In the genomic region with DNA sequence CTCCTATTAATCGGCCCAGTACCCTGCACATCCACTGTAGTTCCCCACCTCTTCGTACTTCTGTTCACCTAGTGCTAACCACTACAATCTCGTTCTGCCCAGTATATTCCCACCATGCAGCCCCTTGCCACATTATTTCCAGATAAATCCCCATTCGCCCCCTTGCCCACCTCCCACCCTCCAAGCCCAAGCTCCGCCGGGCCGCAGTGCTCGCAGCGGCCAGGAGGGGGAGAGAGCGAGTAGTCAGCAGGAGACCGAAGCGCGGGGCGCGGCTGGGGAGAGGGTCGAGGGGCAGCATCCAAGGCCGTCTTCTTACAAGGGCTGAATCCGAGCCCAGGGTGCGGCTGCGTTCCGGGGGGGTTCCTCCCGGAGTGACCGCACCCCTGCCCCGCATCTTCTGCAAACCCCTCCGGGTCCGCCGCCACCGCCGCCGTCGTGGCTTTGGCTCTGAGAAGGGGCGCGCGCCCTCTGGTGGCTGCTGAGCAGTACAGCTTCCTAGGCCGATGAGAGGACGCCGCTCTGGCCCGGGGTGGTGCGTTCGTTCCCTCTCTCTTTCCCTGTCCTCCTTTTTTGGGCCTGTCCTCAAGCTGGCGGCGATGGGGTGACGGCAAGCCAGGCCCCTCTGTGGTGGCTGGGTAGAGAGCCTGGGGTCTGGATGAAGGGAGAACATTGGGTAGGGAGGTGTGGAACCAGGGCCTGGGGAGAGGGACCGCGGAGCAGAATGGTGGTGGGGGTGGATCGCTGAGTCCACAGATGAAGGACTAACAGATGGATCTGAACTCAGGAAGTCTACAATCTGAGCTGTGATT, we compare ENCODE assay signal across 8 cellular contexts. TPM values are rescaled to one million over a fixed set of nuclear protein-coding genes. Genes with fewer than 3 reads are reported as not detected.
DNase-seq lines count a peak whose midpoint lies in the region; ATAC-seq and TF ChIP-seq lines count a peak whose summit lies in the region.

No MANE protein-coding gene starts in this region.

- no peaks in the 10 kb centered on the region for H3K36me3 Mint-ChIP-seq in activated CD8-positive, alpha-beta memory T cell treated with anti-CD3 and anti-CD28 coated beads, Interleukin-2, amount 10 ng/mL, durations not matched to agents 7 days and 5 days
- H3K36me3 Mint-ChIP-seq in endodermal cell (ENCODE audit: low read depth) (no peaks in the 10 kb centered on the region), mesothelial cell of epicardium (no peaks in the 10 kb centered on the region)

- DNase-seq in AG09319 (ENCODE audit: extremely low read depth, low read depth) (no peak), NCI-H774 (lab: John Stamatoyannopoulos, UW) (peak; percentile 73), endodermal cell (peak; percentile 94), mesothelial cell of epicardium (ENCODE audit: low spot score in 2 of 2, unreplicated experiment in 2 of 2) (peak; percentile 82 to 90)
- peak; percentile 85 for DNase-seq in activated CD8-positive, alpha-beta memory T cell treated with anti-CD3 and anti-CD28 coated beads, Interleukin-2, amount 10 ng/mL, durations not matched to agents 7 days and 5 days
- DNase-seq in stimulated activated CD8-positive, alpha-beta memory T cell treated with anti-CD3 and anti-CD28 coated beads, Interleukin-15, amount 100 ng/mL, for 4 hours (ENCODE audit: low read depth in 2 of 2) = peak; percentile 54 to 62

- 14 to 15% methylated on average over 25 to 46 of the region's 46 CpGs for WGBS in endodermal cell (ENCODE audit: insufficient coverage in 1 of 2, insufficient read length in 1 of 2), 2 experiments

- peaks cover 34% of the 10 kb centered on the region for H3K27me3 Mint-ChIP-seq in activated CD8-positive, alpha-beta memory T cell treated with anti-CD3 and anti-CD28 coated beads, Interleukin-2, amount 10 ng/mL, durations not matched to agents 7 days and 5 days
- peaks cover 65% of the 10 kb centered on the region for H3K27me3 Mint-ChIP-seq in endodermal cell (ENCODE audit: insufficient read depth)
- H3K27me3 Mint-ChIP-seq in mesothelial cell of epicardium (ENCODE audit: low read depth) = peaks cover 28% of the 10 kb centered on the region

- H3K4me3 Mint-ChIP-seq in activated CD8-positive, alpha-beta memory T cell treated with anti-CD3 and anti-CD28 coated beads, Interleukin-2, amount 10 ng/mL, durations not matched to agents 7 days and 5 days = peak overlapping the region; percentile 67
- H3K4me3 Mint-ChIP-seq in endodermal cell (peak overlapping the region; percentile 51), mesothelial cell of epicardium (peak overlapping the region; percentile 59)

- peak; percentile 79 for TF ChIP-seq CTCF in AG09319 (IDR thresholded peaks at IDR 0.05; ENCODE audit: low read depth, low read length)
- TF ChIP-seq CTCF in endodermal cell (conservative IDR thresholded peaks at IDR 0.05) = peak; percentile 100
- peak; percentile 100 for TF ChIP-seq CTCF in mesothelial cell of epicardium (IDR thresholded peaks at IDR 0.05; ENCODE audit: unreplicated experiment)

- H3K27ac Mint-ChIP-seq in activated CD8-positive, alpha-beta memory T cell treated with anti-CD3 and anti-CD28 coated beads, Interleukin-2, amount 10 ng/mL, durations not matched to agents 7 days and 5 days = no peak overlapping the region
- H3K27ac Mint-ChIP-seq in endodermal cell = no peak overlapping the region
- H3K27ac Mint-ChIP-seq in mesothelial cell of epicardium = no peak overlapping the region

- peak overlapping the region; percentile 70 for H3K4me3 ChIP-seq in endodermal cell (ENCODE audit: low read length)

- no peaks in the 10 kb centered on the region for H3K9me3 ChIP-seq in endodermal cell (ENCODE audit: control insufficient read depth, low read length)

- H3K27me3 ChIP-seq in endodermal cell (ENCODE audit: control insufficient read depth, insufficient read depth, low read length, poor library complexity, severe bottlenecking) = peaks cover 29% of the 10 kb centered on the region

- CTCF ChIA-PET in activated CD8-positive, alpha-beta memory T cell treated with anti-CD3 and anti-CD28 coated beads, Interleukin-2, amount 10 ng/mL, durations not matched to agents 7 days and 5 days (lab: Charles Lee) = interaction anchor here (0.6 to 6.7 kb wide), 70 partner anchors 9 to 976 kb away, joined by 3 to 185 read pairs (median 4); a partner anchor contains a TSS

- ATAC-seq in GM18907 (IDR thresholded peaks at IDR 0.05; ENCODE audit: unreplicated experiment) = peak; percentile 80
- peak; percentile 72 for ATAC-seq in HG03139 (IDR thresholded peaks at IDR 0.05; ENCODE audit: unreplicated experiment)
- peak; percentile 92 for ATAC-seq in activated CD8-positive, alpha-beta memory T cell treated with anti-CD3 and anti-CD28 coated beads, Interleukin-2, amount 10 ng/mL, durations not matched to agents 7 days and 5 days

- peaks cover 4% of the 10 kb centered on the region for H3K4me1 Mint-ChIP-seq in activated CD8-positive, alpha-beta memory T cell treated with anti-CD3 and anti-CD28 coated beads, Interleukin-2, amount 10 ng/mL, durations not matched to agents 7 days and 5 days
- H3K4me1 Mint-ChIP-seq in endodermal cell (peaks cover 17% of the 10 kb centered on the region), mesothelial cell of epicardium (peaks cover 17% of the 10 kb centered on the region)

- H3K27ac ChIP-seq in endodermal cell (ENCODE audit: low read depth, low read length) = no peak overlapping the region

- H3K4me1 ChIP-seq in endodermal cell (ENCODE audit: control insufficient read depth, insufficient read depth, low read length) = no peaks in the 10 kb centered on the region

- no peak overlapping the region for H3K9ac ChIP-seq in endodermal cell (ENCODE audit: extremely low read depth, low read length, poor library complexity, severe bottlenecking)

- H3K9me3 Mint-ChIP-seq in activated CD8-positive, alpha-beta memory T cell treated with anti-CD3 and anti-CD28 coated beads, Interleukin-2, amount 10 ng/mL, durations not matched to agents 7 days and 5 days (ENCODE audit: low read depth) = no peaks in the 10 kb centered on the region
- no peaks in the 10 kb centered on the region for H3K9me3 Mint-ChIP-seq in endodermal cell
- no peaks in the 10 kb centered on the region for H3K9me3 Mint-ChIP-seq in mesothelial cell of epicardium

- no peaks in the 10 kb centered on the region for H3K36me3 ChIP-seq in endodermal cell (ENCODE audit: control insufficient read depth, insufficient read depth, low read length)

RNA-seq across cellular contexts. Expression of a gene that starts 30.0 kb away (rescaled TPM):
- not detected for total RNA-seq in activated CD8-positive, alpha-beta memory T cell treated with anti-CD3 and anti-CD28 coated beads, Interleukin-2, amount 10 ng/mL, durations not matched to agents 7 days and 5 days
- total RNA-seq in endodermal cell (1 to 10 TPM in 1 of 2 donors, under 1 TPM in 1; 0.55 to 2.5 TPM), mesothelial cell of epicardium (0.78 to 0.95 TPM (median 0.86 TPM) in 3 replicates)
- polyA plus RNA-seq in endodermal cell (2013, experiment 1 of 2) = 2.0 TPM
- 2.0 TPM for polyA plus RNA-seq in endodermal cell (2013, experiment 2 of 2)
